Comparison of ENCODE assay signal across 13 cellular contexts in genomic region chr10:71622656-71623055, GRCh38.
DNase-seq lines count a peak whose midpoint lies in the region; ATAC-seq and TF ChIP-seq lines count a peak whose summit lies in the region.
"Had no signal": no experiment of that assay in that cellular context is flagged by ENCODE, and none has a peak within 500 bp of the region (broad histone marks: within the 10 kb centered on the region; RNA-seq: fewer than 3 reads in every experiment).

No MANE protein-coding gene starts in this region.

- no peaks in the 10 kb centered on the region for H3K9me3 ChIP-seq in adipocyte (ENCODE audit: control insufficient read depth, low read length)
- H3K9me3 ChIP-seq in iPS-18a (ENCODE audit: control insufficient read depth, low read depth, low read length) = no peaks in the 10 kb centered on the region

- H3K9ac ChIP-seq in adipocyte (ENCODE audit: low read length) (peak overlapping the region; percentile 77), iPS-18a (ENCODE audit: low read length) (no peak overlapping the region)

- H3K27ac Mint-ChIP-seq in HFFc6 = no peak overlapping the region; the same call in 1 of the 2 replicates
- H3K27ac Mint-ChIP-seq: activated CD4-positive, alpha-beta memory T cell treated with anti-CD3 and anti-CD28 coated beads, Interleukin-2, amount 10 ng/mL, durations not matched to agents 7 days and 5 days; activated T-helper 2 cell treated with anti-CD3 and anti-CD28 coated beads, Interferon-gamma antibody, Interleukin-2, Interleukin-4, amounts not matched to agents 10 μg/mL and 5 μg/mL and 100 μg/mL, durations not matched to agents 14 hours and 24 hours and 36 hours; memory B cell had no signal

- TF ChIP-seq CTCF in HFFc6 (IDR thresholded peaks at IDR 0.05) = no peak

- DNase-seq in HFFc6 = no peak
- no peak for DNase-seq in adipocyte (ENCODE audit: low read depth)
- no peak for DNase-seq in stimulated activated naive CD8-positive, alpha-beta T cell treated with anti-CD3 and anti-CD28 coated beads, Interleukin-15, Interleukin-2, amounts not matched to agents 100 U/mL and 50 U/mL, for 24 hours
- no peak for DNase-seq in NCI-H1105 treated with DMSO at 0.1 percent for 48 hours (lab: John Stamatoyannopoulos, UW)
- DNase-seq: activated CD4-positive, alpha-beta memory T cell treated with anti-CD3 and anti-CD28 coated beads, Interleukin-2, amount 10 ng/mL, durations not matched to agents 7 days and 5 days; amniotic stem cell; DMS153 had no signal

- H3K27ac ChIP-seq in iPS-18a (ENCODE audit: low read length) (no peak overlapping the region), temporal lobe (ENCODE audit: low read depth, low read length) (peak overlapping the region; percentile 23)

- no peak for ATAC-seq in HG02759 (IDR thresholded peaks at IDR 0.05; ENCODE audit: unreplicated experiment)
- no peak for ATAC-seq in GM18520 (IDR thresholded peaks at IDR 0.05; ENCODE audit: unreplicated experiment)
- no peak for ATAC-seq in stimulated activated naive CD8-positive, alpha-beta T cell treated with anti-CD3 and anti-CD28 coated beads, Interleukin-15, Interleukin-2, amounts not matched to agents 100 U/mL and 50 U/mL, for 24 hours

- H3K9me3 Mint-ChIP-seq in HFFc6 = no peaks in the 10 kb centered on the region
- H3K9me3 Mint-ChIP-seq: activated CD4-positive, alpha-beta memory T cell treated with anti-CD3 and anti-CD28 coated beads, Interleukin-2, amount 10 ng/mL, durations not matched to agents 7 days and 5 days; activated T-helper 2 cell treated with anti-CD3 and anti-CD28 coated beads, Interferon-gamma antibody, Interleukin-2, Interleukin-4, amounts not matched to agents 10 μg/mL and 5 μg/mL and 100 μg/mL, durations not matched to agents 14 hours and 24 hours and 36 hours; memory B cell had no signal

- H3K4me1 ChIP-seq in adipocyte (ENCODE audit: control insufficient read depth, insufficient read depth, low read length) (peaks cover 44% of the 10 kb centered on the region), iPS-18a (ENCODE audit: control insufficient read depth, low read depth, low read length) (peaks cover 44% of the 10 kb centered on the region)

- H3K27me3 Mint-ChIP-seq in HFFc6 (ENCODE audit: insufficient read depth) = peaks cover 28% of the 10 kb centered on the region

- H3K27me3 ChIP-seq in adipocyte (replicated peaks; ENCODE audit: control insufficient read depth, insufficient read depth, low read length) (peaks cover 4% of the 10 kb centered on the region), iPS-18a (ENCODE audit: control insufficient read depth, insufficient read depth, low read length) (no peaks in the 10 kb centered on the region)

- no peaks in the 10 kb centered on the region for H3K36me3 ChIP-seq in adipocyte (ENCODE audit: control insufficient read depth, insufficient read depth, low read length, severe bottlenecking)
- H3K36me3 ChIP-seq in iPS-18a (ENCODE audit: control insufficient read depth, low read depth, low read length) = no peaks in the 10 kb centered on the region

- peaks cover 34% of the 10 kb centered on the region for H3K4me1 Mint-ChIP-seq in HFFc6 (ENCODE audit: low read depth)
- H3K4me1 Mint-ChIP-seq: activated CD4-positive, alpha-beta memory T cell treated with anti-CD3 and anti-CD28 coated beads, Interleukin-2, amount 10 ng/mL, durations not matched to agents 7 days and 5 days had no signal

- peak overlapping the region; percentile 66 for H3K4me3 Mint-ChIP-seq in HFFc6
- H3K4me3 Mint-ChIP-seq: activated CD4-positive, alpha-beta memory T cell treated with anti-CD3 and anti-CD28 coated beads, Interleukin-2, amount 10 ng/mL, durations not matched to agents 7 days and 5 days; memory B cell had no signal

- no peaks in the 10 kb centered on the region for H3K36me3 Mint-ChIP-seq in HFFc6 (ENCODE audit: low read depth)
- H3K36me3 Mint-ChIP-seq: memory B cell had no signal

- H3K4me3 ChIP-seq in adipocyte (ENCODE audit: low read length) (peak overlapping the region; percentile 51), iPS-18a (ENCODE audit: low read length) (peak overlapping the region; percentile 8)
